21 cellular contexts compared by ENCODE assay signal in the genomic region with DNA sequence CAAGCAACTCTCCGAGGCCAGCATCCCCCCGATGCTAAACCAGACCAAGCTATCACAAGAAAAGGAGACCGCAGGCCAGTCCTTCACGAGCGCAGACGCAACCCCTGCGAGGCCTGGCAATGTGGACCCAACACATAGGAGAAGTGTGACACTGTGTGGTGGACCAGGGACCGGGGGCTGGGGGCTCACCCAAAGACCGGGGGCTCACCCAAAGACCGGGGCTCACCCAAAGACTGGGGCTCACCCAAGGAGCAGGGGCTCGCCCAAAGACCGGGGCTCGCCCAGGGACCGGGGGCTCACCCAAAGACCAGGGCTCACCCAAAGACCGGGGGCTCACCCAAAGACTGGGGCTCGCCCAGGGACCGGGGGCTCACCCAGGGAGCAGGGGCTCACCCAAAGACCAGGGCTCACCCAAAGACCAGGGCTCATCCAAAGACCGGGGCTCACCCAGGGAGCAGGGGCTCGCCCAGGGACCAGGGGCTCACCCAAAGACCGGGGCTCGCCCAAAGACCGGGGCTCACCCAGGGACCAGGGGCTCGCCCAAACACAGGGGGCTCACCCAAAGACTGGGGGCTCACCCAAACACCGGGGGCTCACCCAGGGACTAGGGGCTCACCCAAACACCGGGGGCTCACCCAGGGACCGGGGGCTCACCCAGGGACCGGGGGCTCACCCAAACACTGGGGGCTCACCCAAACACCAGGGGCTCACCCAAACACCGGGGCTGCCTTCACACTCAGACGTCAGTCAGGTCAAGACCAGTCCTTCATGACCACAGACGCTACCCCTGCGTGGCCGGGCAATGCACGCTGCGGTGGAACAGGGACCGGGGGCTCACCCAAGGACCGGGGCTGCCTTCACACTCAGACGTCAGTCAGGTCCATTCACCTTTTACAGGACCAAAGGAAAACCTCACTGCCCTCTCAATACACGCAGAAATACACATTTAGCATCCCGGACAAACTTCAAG. TPM values are rescaled to one million over a fixed set of nuclear protein-coding genes. Genes with fewer than 3 reads are reported as not detected.
DNase-seq lines count a peak whose midpoint lies in the region; ATAC-seq and TF ChIP-seq lines count a peak whose summit lies in the region.
"Had no signal": no experiment of that assay in that cellular context is flagged by ENCODE, and none has a peak within 500 bp of the region (broad histone marks: within the 10 kb centered on the region; RNA-seq: fewer than 3 reads in every experiment).

No MANE protein-coding gene starts in this region.

- H3K4me1 Mint-ChIP-seq in natural killer cell treated with Interleukin-12 subunit alpha and Interleukin-12 subunit beta and Interleukin-15 and Interleukin-18, amount 100 ng/mL, for 72 hours (ENCODE audit: low read depth in 2 of 2): peaks cover 22 to 26% of the 10 kb centered on the region in 2 donors
- H3K4me1 Mint-ChIP-seq in natural killer cell (peaks cover 15 to 34% of the 10 kb centered on the region in 2 donors), WTC11 (0 out of 2 replicates have a peak, but pooled peaks cover 3% of the 10 kb centered on the region)
- H3K4me1 Mint-ChIP-seq: GM23338 had no signal

- DNase-seq in natural killer cell treated with Interleukin-12 subunit alpha and Interleukin-12 subunit beta and Interleukin-15 and Interleukin-18, amount 100 ng/mL, for 72 hours (ENCODE audit: low spot score): peak; percentile 34
- DNase-seq in natural killer cell: no peak
- no peak for DNase-seq in WTC11 (ENCODE audit: low spot score)
- peak; percentile 41 for DNase-seq in lower lobe of right lung
- DNase-seq in aorta: peak; percentile 23 to 69
- no peak for DNase-seq in dedifferentiated amniotic fluid mesenchymal stem cell (ENCODE audit: extremely low spot score)
- no peak for DNase-seq in GM13977 (ENCODE audit: low spot score)
- no peak for DNase-seq in foreskin fibroblast
- DNase-seq: ACHN; CD8-positive, alpha-beta memory T cell; GF-D8; HFFc6; MG63; NCI-H1092 treated with DMSO at 0.1 percent for 48 hours; NCI-H1694 treated with DMSO at 0.1 percent for 48 hours; NCI-H446; NCI-H748 treated with DMSO at 0.1 percent for 48 hours; SIG-M5 had no signal

- H3K4me1 ChIP-seq in lower lobe of right lung: no peaks in the 10 kb centered on the region
- no peaks in the 10 kb centered on the region for H3K4me1 ChIP-seq in aorta (ENCODE audit: control insufficient read depth in 1 of 2, insufficient read depth in 2 of 2, low read length in 2 of 2)

- POLR2A ChIA-PET in WTC11 (lab: Charles Lee): no interaction called here

- whole genome bisulfite sequencing in aorta, 2 donors: 96% methylated on average over 39 of the region's 39 CpGs

- H3K27ac ChIP-seq in lower lobe of right lung (no peak overlapping the region), aorta (ENCODE audit: low read depth in 1 of 2, low read length in 2 of 2) (no peak overlapping the region)
- H3K27ac ChIP-seq: KMS-11 had no signal

- H3K27me3 Mint-ChIP-seq in natural killer cell treated with Interleukin-12 subunit alpha and Interleukin-12 subunit beta and Interleukin-15 and Interleukin-18, amount 100 ng/mL, for 72 hours: no peaks in the 10 kb centered on the region
- H3K27me3 Mint-ChIP-seq in natural killer cell (ENCODE audit: low read depth in 2 of 2) (no peaks in the 10 kb centered on the region), WTC11 (ENCODE audit: low read depth) (no peaks in the 10 kb centered on the region)
- H3K27me3 Mint-ChIP-seq: CD8-positive, alpha-beta memory T cell had no signal

- H3K4me3 ChIP-seq in lower lobe of right lung: no peak overlapping the region
- no peak overlapping the region for H3K4me3 ChIP-seq in aorta (ENCODE audit: low read length in 2 of 2)
- no peak overlapping the region for H3K4me3 ChIP-seq in foreskin fibroblast (ENCODE audit: low read depth in 1 of 2, low read length in 2 of 2)
- H3K4me3 ChIP-seq: GM23338, MG63 had no signal

- peak overlapping the region in 1 of 2 donors; percentile 37 for H3K27ac Mint-ChIP-seq in natural killer cell treated with Interleukin-12 subunit alpha and Interleukin-12 subunit beta and Interleukin-15 and Interleukin-18, amount 100 ng/mL, for 72 hours
- no peak overlapping the region for H3K27ac Mint-ChIP-seq in natural killer cell
- H3K27ac Mint-ChIP-seq in WTC11: peak overlapping the region; percentile 4; the same call in 1 of the 2 replicates
- H3K27ac Mint-ChIP-seq: HFFc6 had no signal

- H3K4me3 Mint-ChIP-seq in natural killer cell treated with Interleukin-12 subunit alpha and Interleukin-12 subunit beta and Interleukin-15 and Interleukin-18, amount 100 ng/mL, for 72 hours: no peak overlapping the region
- H3K4me3 Mint-ChIP-seq in natural killer cell (no peak overlapping the region), WTC11 (no peak overlapping the region)
- H3K4me3 Mint-ChIP-seq: CD8-positive, alpha-beta memory T cell; GM23338; HFFc6 had no signal

- TF ChIP-seq CTCF in natural killer cell (IDR thresholded peaks at IDR 0.05): no peak
- TF ChIP-seq CTCF in WTC11 (IDR thresholded peaks at IDR 0.05): no peak
- no peak for TF ChIP-seq CTCF in lower lobe of right lung (IDR thresholded peaks at IDR 0.05)
- TF ChIP-seq CTCF in GM13977 (IDR thresholded peaks at IDR 0.05; ENCODE audit: extremely low read depth, insufficient read depth, missing control alignments): no peak
- no peak for TF ChIP-seq CTCF in foreskin fibroblast (IDR thresholded peaks at IDR 0.05; ENCODE audit: low read depth, low read length)

- intact Hi-C loops in natural killer cell (cut with micrococcal nuclease): no loop called here
- intact Hi-C loops in lower lobe of right lung (cut with DNase I): no loop called here
- intact Hi-C loops in aorta (cut with DNase I): no loop called here

- in situ Hi-C loops in GM13977 (cut with MboI; ENCODE audit: low pct_unique_long_range_greater_than_20kb, low sequenced_read_pairs, unreplicated experiment): no loop called here

- no peak for ATAC-seq in natural killer cell treated with Interleukin-12 subunit alpha and Interleukin-12 subunit beta and Interleukin-15 and Interleukin-18, amount 100 ng/mL, for 72 hours
- ATAC-seq in natural killer cell (no peak), WTC11 (no peak), lower lobe of right lung (no peak), aorta (ENCODE audit: low FRiP score) (no peak)
- ATAC-seq: GM23338, Panc1 had no signal

- H3K36me3 Mint-ChIP-seq in natural killer cell treated with Interleukin-12 subunit alpha and Interleukin-12 subunit beta and Interleukin-15 and Interleukin-18, amount 100 ng/mL, for 72 hours: peaks cover 11% of the 10 kb centered on the region
- no peaks in the 10 kb centered on the region for H3K36me3 Mint-ChIP-seq in natural killer cell
- H3K36me3 Mint-ChIP-seq in WTC11: peaks cover 22% of the 10 kb centered on the region

- no peaks in the 10 kb centered on the region for H3K27me3 ChIP-seq in lower lobe of right lung (ENCODE audit: low read depth)
- no peaks in the 10 kb centered on the region for H3K27me3 ChIP-seq in aorta (ENCODE audit: control insufficient read depth in 1 of 2, insufficient read depth in 2 of 2, low read length in 1 of 2)
- H3K27me3 ChIP-seq: MG63 had no signal

- peaks cover 8% of the 10 kb centered on the region for H3K9me3 Mint-ChIP-seq in natural killer cell treated with Interleukin-12 subunit alpha and Interleukin-12 subunit beta and Interleukin-15 and Interleukin-18, amount 100 ng/mL, for 72 hours
- H3K9me3 Mint-ChIP-seq in natural killer cell (no peaks in the 10 kb centered on the region), WTC11 (no peaks in the 10 kb centered on the region)
- H3K9me3 Mint-ChIP-seq: GM23338 had no signal

- H3K9me3 ChIP-seq in lower lobe of right lung (peaks cover under 1% of the 10 kb centered on the region), aorta (ENCODE audit: control insufficient read depth, low read length) (no peaks in the 10 kb centered on the region)
- H3K9me3 ChIP-seq: MG63 had no signal

- CTCF ChIA-PET in WTC11 (lab: Charles Lee): no interaction called here

- no peaks in the 10 kb centered on the region for H3K36me3 ChIP-seq in lower lobe of right lung
- H3K36me3 ChIP-seq in aorta (ENCODE audit: control insufficient read depth in 1 of 2, insufficient read depth in 2 of 2, low read length in 1 of 2): no peaks in the 10 kb centered on the region
- H3K36me3 ChIP-seq: MG63 had no signal

TF ChIP-seq in WTC11, 78 proteins besides CTCF, POLR2A, EP300 and RAD21 (continues in another document):
- TF ChIP-seq, protein P1, sequence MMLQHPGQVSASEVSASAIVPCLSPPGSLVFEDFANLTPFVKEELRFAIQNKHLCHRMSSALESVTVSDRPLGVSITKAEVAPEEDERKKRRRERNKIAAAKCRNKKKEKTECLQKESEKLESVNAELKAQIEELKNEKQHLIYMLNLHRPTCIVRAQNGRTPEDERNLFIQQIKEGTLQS (CRISPR knock-in tag; conservative IDR thresholded peaks at IDR 0.05): no peak
- TF ChIP-seq NR3C1 (CRISPR knock-in tag; conservative IDR thresholded peaks at IDR 0.05; ENCODE audit: low read depth) (no peak), ATF1 (CRISPR knock-in tag; IDR thresholded peaks at IDR 0.05) (no peak), SP1 (CRISPR knock-in tag; conservative IDR thresholded peaks at IDR 0.05) (no peak)
- TF ChIP-seq, protein P2, sequence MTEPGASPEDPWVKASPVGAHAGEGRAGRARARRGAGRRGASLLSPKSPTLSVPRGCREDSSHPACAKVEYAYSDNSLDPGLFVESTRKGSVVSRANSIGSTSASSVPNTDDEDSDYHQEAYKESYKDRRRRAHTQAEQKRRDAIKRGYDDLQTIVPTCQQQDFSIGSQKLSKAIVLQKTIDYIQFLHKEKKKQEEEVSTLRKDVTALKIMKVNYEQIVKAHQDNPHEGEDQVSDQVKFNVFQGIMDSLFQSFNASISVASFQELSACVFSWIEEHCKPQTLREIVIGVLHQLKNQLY (CRISPR knock-in tag; IDR thresholded peaks at IDR 0.05): no peak
- TF ChIP-seq, protein P3, sequence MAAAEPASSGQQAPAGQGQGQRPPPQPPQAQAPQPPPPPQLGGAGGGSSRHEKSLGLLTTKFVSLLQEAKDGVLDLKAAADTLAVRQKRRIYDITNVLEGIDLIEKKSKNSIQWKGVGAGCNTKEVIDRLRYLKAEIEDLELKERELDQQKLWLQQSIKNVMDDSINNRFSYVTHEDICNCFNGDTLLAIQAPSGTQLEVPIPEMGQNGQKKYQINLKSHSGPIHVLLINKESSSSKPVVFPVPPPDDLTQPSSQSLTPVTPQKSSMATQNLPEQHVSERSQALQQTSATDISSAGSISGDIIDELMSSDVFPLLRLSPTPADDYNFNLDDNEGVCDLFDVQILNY (CRISPR knock-in tag; IDR thresholded peaks at IDR 0.05): no peak

RNA-seq across cellular contexts. Expression of a gene that starts 32.9 kb away (rescaled TPM):
- total RNA-seq in natural killer cell treated with Interleukin-12 subunit alpha and Interleukin-12 subunit beta and Interleukin-15 and Interleukin-18, amount 100 ng/mL, for 72 hours: 10 to 100 TPM; 12.0 to 38.8 TPM
- total RNA-seq in natural killer cell (10 to 100 TPM; 14.0 to 19.4 (median 14.6) TPM), WTC11 (2021) (103 to 130 TPM (median 107 TPM) in 3 replicates), lower lobe of right lung (11.2 TPM), aorta (10 to 100 TPM in 1 of 2 donors, 1 to 10 TPM in 1; 7.8 to 19.1 TPM)
- polyA plus RNA-seq in aorta: 10 to 100 TPM in 1 of 2 donors, 1 to 10 TPM in 1; 3.1 to 41.8 TPM

RNA-seq across cellular contexts. Expression of a gene that starts 35.3 kb away (rescaled TPM):
- total RNA-seq in natural killer cell treated with Interleukin-12 subunit alpha and Interleukin-12 subunit beta and Interleukin-15 and Interleukin-18, amount 100 ng/mL, for 72 hours: 10 to 100 TPM; 45.8 to 69.6 TPM
- total RNA-seq in natural killer cell (10 to 100 TPM; 46.9 to 62.8 (median 49.8) TPM), WTC11 (2021) (63.9 to 68.5 TPM (median 67.9 TPM) in 3 replicates), lower lobe of right lung (47.1 TPM), aorta (10 to 100 TPM; 34.7 to 44.7 TPM)
- 10 to 100 TPM; 38.8 to 62.6 TPM for polyA plus RNA-seq in aorta

Comparison
In these comparisons a context has a peak if more than half of its experiments do, and no peak if none do; other contexts are left out.
1. DNase-seq: peak in natural killer cell treated with Interleukin-12 subunit alpha and Interleukin-12 subunit beta and Interleukin-15 and Interleukin-18, amount 100 ng/mL, for 72 hours (single experiment), lower lobe of right lung (single experiment) and aorta (2 of 2); none in natural killer cell (single experiment), WTC11 (single experiment), dedifferentiated amniotic fluid mesenchymal stem cell (single experiment), GM13977 (single experiment) and foreskin fibroblast (0 of 2).